29 cellular contexts compared by ENCODE assay signal in the genomic region with DNA sequence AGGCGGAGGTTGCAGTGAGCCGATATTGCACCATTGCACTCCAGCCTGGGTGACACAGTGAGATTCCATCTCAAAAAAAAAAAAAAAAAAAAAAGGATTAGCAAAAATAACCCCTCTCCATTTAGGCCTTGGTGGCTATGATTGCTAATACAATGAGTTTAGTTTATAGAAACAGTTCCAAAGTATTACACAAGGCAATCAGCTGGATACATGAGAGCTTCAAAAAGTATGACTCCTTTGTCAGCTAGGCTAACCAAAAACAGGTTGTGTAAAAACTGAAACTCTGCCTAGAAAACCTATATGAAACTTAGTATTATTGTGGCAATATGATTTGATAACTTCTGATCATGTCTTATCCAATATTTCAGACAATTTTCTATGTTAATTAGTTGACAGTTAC. TPM values are rescaled to one million over a fixed set of nuclear protein-coding genes. Genes with fewer than 3 reads are reported as not detected.
DNase-seq lines count a peak whose midpoint lies in the region; FAIRE-seq and TF ChIP-seq lines count a peak whose summit lies in the region.
"Had no signal": no experiment of that assay in that cellular context is flagged by ENCODE, and none has a peak within 500 bp of the region (broad histone marks: within the 10 kb centered on the region; RNA-seq: fewer than 3 reads in every experiment).

No MANE protein-coding gene starts in this region.

- no peaks in the 10 kb centered on the region for H3K36me3 ChIP-seq in breast epithelium
- H3K36me3 ChIP-seq in astrocyte (ENCODE audit: insufficient read depth, low read length): no peaks in the 10 kb centered on the region
- H3K36me3 ChIP-seq: uterus, WERI-Rb-1 had no signal

- POLR2A ChIA-PET in MCF 10A (lab: Yijun Ruan, JAX): no interaction called here

- no peak for TF ChIP-seq POLR2A in breast epithelium (IDR thresholded peaks at IDR 0.05)

- H3K27ac Mint-ChIP-seq in MCF 10A (ENCODE audit: low read depth, unreplicated experiment) (no peak overlapping the region), astrocyte (ENCODE audit: unreplicated experiment) (no peak overlapping the region)
- H3K27ac Mint-ChIP-seq in T-helper 2 cell treated with Interferon-gamma antibody and Interleukin-4, amounts not matched to agents 5 μg/mL and 100 μg/mL, for 36 hours: no peak overlapping the region
- H3K27ac Mint-ChIP-seq: activated T-cell treated with anti-CD3 and anti-CD28 coated beads, Interleukin-2, amount 50 U/mL, for 24 hours; brain; natural killer cell; stimulated activated naive CD8-positive, alpha-beta T cell treated with anti-CD3 and anti-CD28 coated beads, Interleukin-15, Interleukin-2, amounts not matched to agents 100 ng/mL and 50 ng/mL, for 24 hours had no signal

- H3K27me3 Mint-ChIP-seq in MCF 10A (ENCODE audit: insufficient read depth, unreplicated experiment): no peaks in the 10 kb centered on the region
- no peaks in the 10 kb centered on the region for H3K27me3 Mint-ChIP-seq in astrocyte (ENCODE audit: low read depth, unreplicated experiment)
- H3K27me3 Mint-ChIP-seq in T-helper 2 cell treated with Interferon-gamma antibody and Interleukin-4, amounts not matched to agents 5 μg/mL and 100 μg/mL, for 36 hours (ENCODE audit: low read depth): no peaks in the 10 kb centered on the region
- H3K27me3 Mint-ChIP-seq: activated T-cell treated with anti-CD3 and anti-CD28 coated beads, Interleukin-2, amount 50 U/mL, for 24 hours; brain; stimulated activated naive CD8-positive, alpha-beta T cell treated with anti-CD3 and anti-CD28 coated beads, Interleukin-15, Interleukin-2, amounts not matched to agents 100 ng/mL and 50 ng/mL, for 24 hours had no signal

- H3K27ac ChIP-seq in breast epithelium (no peak overlapping the region), astrocyte (ENCODE audit: low read depth, low read length) (no peak overlapping the region)
- H3K27ac ChIP-seq: uterus, WERI-Rb-1 had no signal

- no peaks in the 10 kb centered on the region for H3K4me1 ChIP-seq in breast epithelium
- H3K4me1 ChIP-seq in astrocyte (ENCODE audit: insufficient read depth, low read length): no peaks in the 10 kb centered on the region
- H3K4me1 ChIP-seq: uterus had no signal

- H3K9me3 ChIP-seq in breast epithelium (no peaks in the 10 kb centered on the region), astrocyte (ENCODE audit: insufficient read depth, low read depth, low read length) (no peaks in the 10 kb centered on the region)
- H3K9me3 ChIP-seq: uterus had no signal

- H4K20me1 ChIP-seq in astrocyte (ENCODE audit: insufficient read depth, low read length): no peaks in the 10 kb centered on the region

- no peak for FAIRE-seq in astrocyte (lab: Jason Lieb, UNC)
- FAIRE-seq: GM19239 had no signal

- CTCF ChIA-PET in MCF 10A (lab: Yijun Ruan, JAX): no interaction called here

- H3K4me1 Mint-ChIP-seq in MCF 10A (ENCODE audit: insufficient read depth, unreplicated experiment): peaks cover 5% of the 10 kb centered on the region
- peaks cover 4% of the 10 kb centered on the region for H3K4me1 Mint-ChIP-seq in astrocyte (ENCODE audit: low read depth, unreplicated experiment)
- H3K4me1 Mint-ChIP-seq in T-helper 2 cell treated with Interferon-gamma antibody and Interleukin-4, amounts not matched to agents 5 μg/mL and 100 μg/mL, for 36 hours (ENCODE audit: low read depth): no peaks in the 10 kb centered on the region
- H3K4me1 Mint-ChIP-seq: brain, natural killer cell had no signal

- no peaks in the 10 kb centered on the region for H3K9me3 Mint-ChIP-seq in MCF 10A (ENCODE audit: unreplicated experiment)
- H3K9me3 Mint-ChIP-seq in astrocyte (ENCODE audit: unreplicated experiment): no peaks in the 10 kb centered on the region
- no peaks in the 10 kb centered on the region for H3K9me3 Mint-ChIP-seq in T-helper 2 cell treated with Interferon-gamma antibody and Interleukin-4, amounts not matched to agents 5 μg/mL and 100 μg/mL, for 36 hours
- H3K9me3 Mint-ChIP-seq: activated T-cell treated with anti-CD3 and anti-CD28 coated beads, Interleukin-2, amount 50 U/mL, for 24 hours; brain; natural killer cell; stimulated activated naive CD8-positive, alpha-beta T cell treated with anti-CD3 and anti-CD28 coated beads, Interleukin-15, Interleukin-2, amounts not matched to agents 100 ng/mL and 50 ng/mL, for 24 hours had no signal

- DNase-seq in MCF 10A (ENCODE audit: unreplicated experiment): peak; percentile 8
- no peak for DNase-seq in breast epithelium (ENCODE audit: low spot score in 2 of 2)
- peak; percentile 23 for DNase-seq in astrocyte (ENCODE audit: low read depth)
- DNase-seq in fibroblast of pulmonary artery (ENCODE audit: low read depth): peak; percentile 54
- no peak for DNase-seq in T-helper 2 cell treated with Interferon-gamma antibody and Interleukin-4, amounts not matched to agents 5 μg/mL and 100 μg/mL, for 36 hours (ENCODE audit: low spot score)
- no peak for DNase-seq in COLO668 (lab: John Stamatoyannopoulos, UW; ENCODE audit: unreplicated experiment)
- DNase-seq in activated effector memory CD4-positive, alpha-beta T cell treated with Interleukin-2 at 50 U/mL for 16 hours: no peak
- no peak for DNase-seq in G401 (ENCODE audit: low spot score)
- DNase-seq: 8988T; activated CD4-positive, alpha-beta T cell treated with anti-CD3 and anti-CD28 coated beads for 48 hours; activated gamma-delta T cell treated with Interleukin-2 at 50 U/mL for 16 hours; activated T-cell treated with anti-CD3 and anti-CD28 coated beads, Interleukin-2, amount 50 U/mL, for 24 hours; DMS153; effector CD8-positive, alpha-beta T cell; glutamatergic neuron; islet precursor cell; left ventricle myocardium superior; natural killer cell; NCI-H1694 treated with DMSO at 0.1 percent for 48 hours; NCI-H2171; NCI-H524; occipital lobe; T-helper 9 cell; uterus; WERI-Rb-1 had no signal

- in situ Hi-C loops in G401 (cut with HindIII; ENCODE audit: low sequenced_read_pairs): no loop called here

- H3K27me3 ChIP-seq in breast epithelium (no peaks in the 10 kb centered on the region), astrocyte (ENCODE audit: insufficient read depth, low read length) (no peaks in the 10 kb centered on the region)
- H3K27me3 ChIP-seq: uterus had no signal

- H3K4me3 Mint-ChIP-seq in MCF 10A (ENCODE audit: unreplicated experiment) (no peak overlapping the region), astrocyte (ENCODE audit: unreplicated experiment) (no peak overlapping the region)
- H3K4me3 Mint-ChIP-seq in T-helper 2 cell treated with Interferon-gamma antibody and Interleukin-4, amounts not matched to agents 5 μg/mL and 100 μg/mL, for 36 hours: no peak overlapping the region
- H3K4me3 Mint-ChIP-seq: activated T-cell treated with anti-CD3 and anti-CD28 coated beads, Interleukin-2, amount 50 U/mL, for 24 hours; brain; natural killer cell; stimulated activated naive CD8-positive, alpha-beta T cell treated with anti-CD3 and anti-CD28 coated beads, Interleukin-15, Interleukin-2, amounts not matched to agents 100 ng/mL and 50 ng/mL, for 24 hours had no signal

- no peak overlapping the region for H3K4me2 ChIP-seq in astrocyte (ENCODE audit: low read length)

- H3K36me3 Mint-ChIP-seq in MCF 10A (ENCODE audit: insufficient read depth, unreplicated experiment): peaks cover 5% of the 10 kb centered on the region
- H3K36me3 Mint-ChIP-seq in astrocyte (ENCODE audit: low read depth, unreplicated experiment): no peaks in the 10 kb centered on the region
- no peaks in the 10 kb centered on the region for H3K36me3 Mint-ChIP-seq in T-helper 2 cell treated with Interferon-gamma antibody and Interleukin-4, amounts not matched to agents 5 μg/mL and 100 μg/mL, for 36 hours (ENCODE audit: low read depth)
- H3K36me3 Mint-ChIP-seq: brain, natural killer cell had no signal

- no peak overlapping the region for H2AFZ ChIP-seq in astrocyte (ENCODE audit: low read depth, low read length)

- no peak overlapping the region for H3K9ac ChIP-seq in astrocyte (ENCODE audit: low read length)

- no peak for TF ChIP-seq CTCF in MCF 10A (IDR thresholded peaks at IDR 0.05; ENCODE audit: unreplicated experiment)
- TF ChIP-seq CTCF in breast epithelium (IDR thresholded peaks at IDR 0.05): no peak
- no peak for TF ChIP-seq CTCF in astrocyte (IDR thresholded peaks at IDR 0.05; ENCODE audit: insufficient read depth, low read depth, low read length)
- TF ChIP-seq CTCF in fibroblast of pulmonary artery (IDR thresholded peaks at IDR 0.05; ENCODE audit: low read length, missing control alignments): no peak

- intact Hi-C loops in MCF 10A (cut with micrococcal nuclease) (no loop called here), breast epithelium (cut with DNase I; ENCODE audit: low total_unique reads) (no loop called here)

- H3K79me2 ChIP-seq in astrocyte (ENCODE audit: insufficient read depth, low read length): no peaks in the 10 kb centered on the region

- no TSS peak for BruUV-seq in MCF 10A (replicated peaks; lab: Mats Ljungman, UMichigan)

- H3K4me3 ChIP-seq in breast epithelium (no peak overlapping the region), astrocyte (ENCODE audit: insufficient read depth, low read depth, low read length) (no peak overlapping the region), fibroblast of pulmonary artery (replicated peaks; ENCODE audit: low read depth, low read length) (no peak overlapping the region)
- H3K4me3 ChIP-seq: skin epidermis, uterus had no signal

RNA-seq across cellular contexts. Expression of a gene that starts 57.2 kb away (rescaled TPM):
- total RNA-seq in MCF 10A (2022): 20.2 and 25.4 TPM in 2 replicates
- total RNA-seq in breast epithelium: 1 to 10 TPM; 2.3 to 4.5 (median 4.0) TPM
- 15.5 and 17.9 TPM in 2 replicates for total RNA-seq in astrocyte
- total RNA-seq in G401 (2014; rRNA removed; shearing (Covaris generic)): 15.3 and 17.0 TPM in 2 replicates

RNA-seq across cellular contexts. Expression of a gene that starts 57.6 kb away (rescaled TPM):
- total RNA-seq in MCF 10A (2022) (30.6 and 31.3 TPM in 2 replicates), breast epithelium (10 to 100 TPM; 28.5 to 50.6 (median 50.1) TPM), astrocyte (30.8 and 32.0 TPM in 2 replicates)
- 80.3 and 93.1 TPM in 2 replicates for total RNA-seq in G401 (2014; rRNA removed; shearing (Covaris generic))

Comparison
In these comparisons a context has a peak if more than half of its experiments do, and no peak if none do; other contexts are left out.
1. DNase-seq: peak in MCF 10A (single experiment), astrocyte (single experiment) and fibroblast of pulmonary artery (single experiment); none in breast epithelium (0 of 2), T-helper 2 cell treated with Interferon-gamma antibody and Interleukin-4, amounts not matched to agents 5 μg/mL and 100 μg/mL, for 36 hours (single experiment), COLO668 (single experiment), activated effector memory CD4-positive, alpha-beta T cell treated with Interleukin-2 at 50 U/mL for 16 hours (single experiment) and G401 (single experiment).